8 cellular contexts compared by ENCODE assay signal in the genomic region with DNA sequence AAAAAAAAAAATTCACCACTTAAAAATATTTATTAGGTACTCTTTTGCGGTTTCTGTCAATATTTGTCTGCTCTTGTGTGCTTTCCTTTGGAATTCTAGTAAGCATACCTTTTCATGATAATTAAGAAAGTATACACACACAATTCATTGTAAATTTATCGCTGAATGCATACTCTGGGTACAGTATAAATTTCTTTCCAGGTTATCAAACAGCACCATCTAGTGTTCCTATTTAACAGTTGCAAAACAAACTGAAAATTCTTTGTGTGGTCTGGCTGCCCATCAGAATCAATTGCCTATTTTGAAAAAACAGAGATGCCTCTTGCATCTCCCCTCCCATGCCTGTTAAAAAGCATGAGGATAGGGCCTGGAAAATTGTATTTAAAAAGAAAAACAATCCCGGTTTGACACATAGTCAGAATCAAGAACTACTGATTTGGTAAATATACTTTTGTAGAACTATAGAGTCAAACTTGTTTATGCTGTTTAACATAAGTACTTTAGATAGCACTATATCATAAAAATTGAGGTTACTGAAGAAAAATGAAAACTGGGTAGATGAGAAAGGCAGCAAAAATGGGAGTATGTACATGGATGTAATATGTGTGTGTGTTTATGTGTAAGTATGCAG. TPM values are rescaled to one million over a fixed set of nuclear protein-coding genes. Genes with fewer than 3 reads are reported as not detected.
DNase-seq lines count a peak whose midpoint lies in the region; ATAC-seq and TF ChIP-seq lines count a peak whose summit lies in the region.

No MANE protein-coding gene starts in this region.

- H3K27ac ChIP-seq in psoas muscle = no peak overlapping the region

- ATAC-seq in GM21360 (IDR thresholded peaks at IDR 0.05; ENCODE audit: unreplicated experiment) = peak; percentile 67
- ATAC-seq in psoas muscle = peak in 3 of 4 donors; percentile 37 to 77 (median 63)

- no peaks in the 10 kb centered on the region for H3K9me3 ChIP-seq in psoas muscle

- intact Hi-C loops in psoas muscle (cut with DNase I) = loop anchor here (1.0 to 5.0 kb wide), 3 partner anchors 148 to 1634 kb away; no protein-coding TSS in a partner anchor

- TF ChIP-seq CTCF in fibroblast of the aortic adventitia (IDR thresholded peaks at IDR 0.05; ENCODE audit: insufficient read depth, low read length) = peak; percentile 68
- TF ChIP-seq CTCF in psoas muscle (IDR thresholded peaks at IDR 0.05) = peak; percentile 74

- H3K4me3 ChIP-seq in fibroblast of the aortic adventitia (ENCODE audit: low read depth, low read length) = no peak overlapping the region
- no peak overlapping the region for H3K4me3 ChIP-seq in psoas muscle

- in situ Hi-C loops in SK-MEL-5 (cut with HindIII; ENCODE audit: low pct_unique_long_range_greater_than_20kb, low sequenced_read_pairs) = no loop called here

- peaks cover 0 to 12% of the 10 kb centered on the region in 2 donors for H3K36me3 ChIP-seq in psoas muscle (ENCODE audit: insufficient read depth in 1 of 2, low read depth in 1 of 2)

- peaks cover 23% of the 10 kb centered on the region for H3K4me1 ChIP-seq in psoas muscle

- H3K27me3 ChIP-seq in psoas muscle (ENCODE audit: insufficient read depth in 3 of 3, low read length in 2 of 3) = no peaks in the 10 kb centered on the region

- DNase-seq in EH (ENCODE audit: low read depth) (peak; percentile 50), Kasumi-1 (lab: John Stamatoyannopoulos, UW) (peak; percentile 56 to 76), SK-MEL-5 (ENCODE audit: low read depth, low spot score) (peak; percentile 75), fibroblast of the aortic adventitia (ENCODE audit: low read depth) (peak; percentile 60), psoas muscle (no peak), NCI-H226 (no peak), DMS153 treated with DMSO at 0.1 percent for 48 hours (lab: John Stamatoyannopoulos, UW; ENCODE audit: unreplicated experiment) (no peak)

- WGBS in psoas muscle, 3 donors = 27 to 40% (median 36%) methylated on average over 3 of the region's 3 CpGs

RNA-seq across cellular contexts. Expression of a gene that starts 16.2 kb away (rescaled TPM):
- 24.5 and 27.8 TPM in 2 replicates for total RNA-seq in SK-MEL-5 (2014; rRNA removed; shearing (Covaris generic))
- polyA plus RNA-seq in SK-MEL-5 (2015; cell fraction: cytosol; rRNA removed) = 4.3 and 9.2 TPM in 2 replicates
- 10.1 and 18.5 TPM in 2 replicates for polyA plus RNA-seq in SK-MEL-5 (2015; cell fraction: nucleus; rRNA removed)
- 5.7 and 15.1 TPM in 2 replicates for total RNA-seq in fibroblast of the aortic adventitia (ENCODE audit: low replicate concordance)
- 10 to 100 TPM; 18.4 to 29.0 (median 24.3) TPM for total RNA-seq in psoas muscle
- 1 to 10 TPM; 2.7 to 8.0 (median 5.4) TPM for polyA plus RNA-seq in psoas muscle

RNA-seq across cellular contexts. Expression of a gene that starts 50.0 kb away (rescaled TPM):
- total RNA-seq in SK-MEL-5 (2014; rRNA removed; shearing (Covaris generic)) = 9.0 and 10.2 TPM in 2 replicates
- polyA plus RNA-seq in SK-MEL-5 (2015; cell fraction: cytosol; rRNA removed) = 4.9 and 5.1 TPM in 2 replicates
- 2.9 and 4.7 TPM in 2 replicates for polyA plus RNA-seq in SK-MEL-5 (2015; cell fraction: nucleus; rRNA removed)
- total RNA-seq in fibroblast of the aortic adventitia (ENCODE audit: low replicate concordance) (12.6 and 30.7 TPM in 2 replicates), psoas muscle (1 to 10 TPM; 1.9 to 2.1 (median 2.1) TPM)
- polyA plus RNA-seq in psoas muscle = 1 to 10 TPM in 2 of 3 donors, under 1 TPM in 1; 0.85 to 2.2 (median 1.4) TPM

Comparison
In these comparisons a context has a peak if more than half of its experiments do, and no peak if none do; other contexts are left out.
1. DNase-seq: peak in EH (single experiment), Kasumi-1 (2 of 2), SK-MEL-5 (single experiment) and fibroblast of the aortic adventitia (single experiment); none in psoas muscle (0 of 2), NCI-H226 (single experiment) and DMS153 treated with DMSO at 0.1 percent for 48 hours (single experiment).